14 cellular contexts compared by ENCODE assay signal in the genomic region with DNA sequence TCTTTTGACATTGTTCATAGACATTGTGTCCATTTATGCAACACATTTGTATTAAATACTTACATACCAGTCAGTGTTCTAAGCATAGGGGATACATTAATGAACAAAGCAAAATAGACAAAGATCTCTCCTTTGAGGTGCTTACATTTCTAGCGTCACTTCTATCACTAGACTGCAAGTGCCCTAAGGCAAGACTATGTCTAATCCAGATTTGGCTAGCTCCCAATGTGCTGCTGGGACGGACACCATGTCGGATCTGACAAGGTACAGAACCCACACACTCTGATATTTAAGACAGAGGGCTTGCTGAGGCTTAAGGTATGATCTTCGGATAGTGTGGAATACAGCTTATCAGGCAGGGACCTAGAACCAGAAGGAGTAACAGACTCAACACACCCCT. TPM values are rescaled to one million over a fixed set of nuclear protein-coding genes. Genes with fewer than 3 reads are reported as not detected.
DNase-seq lines count a peak whose midpoint lies in the region; ATAC-seq, FAIRE-seq and TF ChIP-seq lines count a peak whose summit lies in the region.
"Had no signal": no experiment of that assay in that cellular context is flagged by ENCODE, and none has a peak within 500 bp of the region (broad histone marks: within the 10 kb centered on the region; RNA-seq: fewer than 3 reads in every experiment).

No MANE protein-coding gene starts in this region.

- H3K4me1 ChIP-seq in HAP-1: peaks cover 12% of the 10 kb centered on the region
- no peaks in the 10 kb centered on the region for H3K4me1 ChIP-seq in keratinocyte (ENCODE audit: control insufficient read depth, extremely low read depth, insufficient read depth, low read length)
- peaks cover 15% of the 10 kb centered on the region for H3K4me1 ChIP-seq in osteoblast (ENCODE audit: insufficient read depth, low read length)
- H3K4me1 ChIP-seq: A549 had no signal

- H3K27ac ChIP-seq in keratinocyte (ENCODE audit: control insufficient read depth, insufficient read depth, low read length): no peak overlapping the region
- peak overlapping the region; percentile 84 for H3K27ac ChIP-seq in osteoblast (ENCODE audit: low read depth, low read length)
- H3K27ac ChIP-seq: A549 had no signal

- no peak overlapping the region for H3K4me3 Mint-ChIP-seq in activated T-cell treated with anti-CD3 and anti-CD28 coated beads, Interleukin-2, amount 50 U/mL, for 24 hours
- H3K4me3 Mint-ChIP-seq: CD14-positive monocyte; CD8-positive, alpha-beta T cell had no signal

- H2AFZ ChIP-seq in keratinocyte (ENCODE audit: control insufficient read depth, low read length): no peak overlapping the region
- no peak overlapping the region for H2AFZ ChIP-seq in osteoblast (ENCODE audit: low read length)

- H3K9me1 ChIP-seq in keratinocyte (ENCODE audit: control insufficient read depth, extremely low read depth, insufficient read depth, low read length): no peaks in the 10 kb centered on the region

- DNase-seq in HAP-1 (ENCODE audit: low spot score in 2 of 2) (peak; percentile 36 to 50), RPMI7951 (ENCODE audit: low read depth) (peak; percentile 87), keratinocyte (ENCODE audit: low read depth, low spot score) (no peak), osteoblast (ENCODE audit: insufficient read length, low spot score, missing footprints) (no peak), dermis blood vessel endothelial cell (no peak)
- no peak for DNase-seq in activated T-cell treated with anti-CD3 and anti-CD28 coated beads, Interleukin-2, amount 50 U/mL, for 24 hours
- DNase-seq: CD8-positive, alpha-beta T cell; COR-L47 had no signal

- no peaks in the 10 kb centered on the region for H3K36me3 Mint-ChIP-seq in activated T-cell treated with anti-CD3 and anti-CD28 coated beads, Interleukin-2, amount 50 U/mL, for 24 hours (ENCODE audit: low read depth)
- H3K36me3 Mint-ChIP-seq: CD14-positive monocyte; CD8-positive, alpha-beta T cell had no signal

- peak; percentile 72 for FAIRE-seq in keratinocyte (lab: Jason Lieb, UNC)
- FAIRE-seq: D721Med, K562 had no signal

- no peaks in the 10 kb centered on the region for H3K27me3 Mint-ChIP-seq in activated T-cell treated with anti-CD3 and anti-CD28 coated beads, Interleukin-2, amount 50 U/mL, for 24 hours

- dilution Hi-C loops in keratinocyte (cut with MboI; ENCODE audit: extremely low pct_ligation_motif_present, low sequenced_read_pairs): no loop called here

- TF ChIP-seq CTCF in keratinocyte (optimal IDR thresholded peaks at IDR 0.05 in 1 of 3, IDR thresholded peaks at IDR 0.05 in 1 of 3, conservative IDR thresholded peaks at IDR 0.05 in 1 of 3; ENCODE audit: extremely low read depth in 1 of 3, insufficient read depth in 2 of 3, low read length in 3 of 3) (no peak), osteoblast (IDR thresholded peaks at IDR 0.05; ENCODE audit: extremely low read depth, low read depth, low read length) (no peak)

- in situ Hi-C loops in HAP-1 (cut with MboI; ENCODE audit: low sequenced_read_pairs): no loop called here

- H3K9me3 ChIP-seq in HAP-1 (peaks cover 3% of the 10 kb centered on the region; the same call in 1 of the 2 replicates), keratinocyte (ENCODE audit: control insufficient read depth, low read depth, low read length) (peaks cover 9% of the 10 kb centered on the region), osteoblast (ENCODE audit: low read depth, low read length) (peaks cover 4% of the 10 kb centered on the region)

- H3K27me3 ChIP-seq in HAP-1 (ENCODE audit: low read depth) (no peaks in the 10 kb centered on the region), keratinocyte (ENCODE audit: control insufficient read depth, extremely low read depth, insufficient read depth, low read length) (no peaks in the 10 kb centered on the region), osteoblast (ENCODE audit: insufficient read depth, low read length) (no peaks in the 10 kb centered on the region)

- H3K9ac ChIP-seq in keratinocyte (ENCODE audit: control insufficient read depth, extremely low read depth, insufficient read depth, low read length): no peak overlapping the region

- peaks cover 18% of the 10 kb centered on the region for H3K9me3 Mint-ChIP-seq in activated T-cell treated with anti-CD3 and anti-CD28 coated beads, Interleukin-2, amount 50 U/mL, for 24 hours

- H4K20me1 ChIP-seq in keratinocyte (ENCODE audit: control insufficient read depth, extremely low read depth, insufficient read depth, low read length): no peaks in the 10 kb centered on the region
- no peaks in the 10 kb centered on the region for H4K20me1 ChIP-seq in osteoblast (ENCODE audit: insufficient read depth, low read length)

- peaks cover 3% of the 10 kb centered on the region for H3K4me1 Mint-ChIP-seq in activated T-cell treated with anti-CD3 and anti-CD28 coated beads, Interleukin-2, amount 50 U/mL, for 24 hours (ENCODE audit: low read depth)
- H3K4me1 Mint-ChIP-seq: CD14-positive monocyte had no signal

- H3K36me3 ChIP-seq in HAP-1 (replicated peaks) (no peaks in the 10 kb centered on the region), keratinocyte (ENCODE audit: control insufficient read depth in 2 of 2, extremely low read depth in 1 of 2, insufficient read depth in 2 of 2, low read length in 2 of 2) (no peaks in the 10 kb centered on the region), osteoblast (ENCODE audit: insufficient read depth, low read length) (peaks cover 10% of the 10 kb centered on the region)

- H3K27ac Mint-ChIP-seq in activated T-cell treated with anti-CD3 and anti-CD28 coated beads, Interleukin-2, amount 50 U/mL, for 24 hours: no peak overlapping the region
- H3K27ac Mint-ChIP-seq: CD14-positive monocyte; CD8-positive, alpha-beta T cell had no signal

- H3K4me3 ChIP-seq in HAP-1 (no peak overlapping the region), keratinocyte (ENCODE audit: control insufficient read depth in 2 of 3, extremely low read depth in 1 of 3, insufficient read depth in 2 of 3, low read depth in 1 of 3, low read length in 3 of 3) (no peak overlapping the region), osteoblast (ENCODE audit: insufficient read depth, low read length) (no peak overlapping the region)
- H3K4me3 ChIP-seq: A549, K562 had no signal

- H3K4me2 ChIP-seq in keratinocyte (ENCODE audit: control insufficient read depth, extremely low read depth, insufficient read depth, low read depth, low read length): no peak overlapping the region
- no peak overlapping the region for H3K4me2 ChIP-seq in osteoblast (ENCODE audit: insufficient read depth, low read length)
- H3K4me2 ChIP-seq: A549 had no signal

- no peak for ATAC-seq in HG03521 (IDR thresholded peaks at IDR 0.05; ENCODE audit: unreplicated experiment)
- no peak for ATAC-seq in HG02588 (IDR thresholded peaks at IDR 0.05; ENCODE audit: unreplicated experiment)
- ATAC-seq: A549; CD8-positive, alpha-beta T cell; K562 had no signal

- no peaks in the 10 kb centered on the region for H3K79me2 ChIP-seq in keratinocyte (ENCODE audit: control insufficient read depth, insufficient read depth, low read length)
- peaks cover 70% of the 10 kb centered on the region for H3K79me2 ChIP-seq in osteoblast (ENCODE audit: insufficient read depth, low read length)

RNA-seq across cellular contexts. Expression of gene MYLK, which starts 41.4 kb away (rescaled TPM):
- total RNA-seq in RPMI7951 (2014; rRNA removed; shearing (Covaris generic)): 94.7 and 103 TPM in 2 replicates
- polyA plus RNA-seq in keratinocyte: 5.8 to 31.9 TPM (median 7.8 TPM) in 3 replicates
- polyA plus RNA-seq in keratinocyte (2011; ENCODE audit: low read depth): 7.9 TPM
- polyA plus RNA-seq in keratinocyte (2011; cell fraction: cytosol; rRNA removed): 24.7 and 26.9 TPM in 2 replicates
- polyA plus RNA-seq in keratinocyte (2011; cell fraction: nucleus; rRNA removed): 15.0 and 18.8 TPM in 2 replicates
- 4.5 and 9.8 TPM in 2 replicates for polyA plus RNA-seq in keratinocyte (2012; ENCODE audit: low replicate concordance)
- 7.1 to 19.9 TPM (median 12.3 TPM) in 3 replicates for polyA minus RNA-seq in keratinocyte
- 18.0 TPM for polyA minus RNA-seq in keratinocyte (2011; cell fraction: cytosol; rRNA and poly(A)+ RNA removed)
- 4.4 and 15.0 TPM in 2 replicates for polyA minus RNA-seq in keratinocyte (2011; cell fraction: nucleus; rRNA and poly(A)+ RNA removed)
- total RNA-seq in osteoblast (232 and 268 TPM in 2 replicates), dermis blood vessel endothelial cell (69.6 and 78.1 TPM in 2 replicates)
- total RNA-seq: CD8-positive, alpha-beta T cell had no signal

Comparison
In these comparisons a context has a peak if more than half of its experiments do, and no peak if none do; other contexts are left out.
1. DNase-seq: peak in HAP-1 (2 of 2) and RPMI7951 (single experiment); none in keratinocyte (single experiment), osteoblast (single experiment), activated T-cell treated with anti-CD3 and anti-CD28 coated beads, Interleukin-2, amount 50 U/mL, for 24 hours (single experiment) and dermis blood vessel endothelial cell (single experiment).